1 cellular context compared by ENCODE assay signal in the genomic region with DNA sequence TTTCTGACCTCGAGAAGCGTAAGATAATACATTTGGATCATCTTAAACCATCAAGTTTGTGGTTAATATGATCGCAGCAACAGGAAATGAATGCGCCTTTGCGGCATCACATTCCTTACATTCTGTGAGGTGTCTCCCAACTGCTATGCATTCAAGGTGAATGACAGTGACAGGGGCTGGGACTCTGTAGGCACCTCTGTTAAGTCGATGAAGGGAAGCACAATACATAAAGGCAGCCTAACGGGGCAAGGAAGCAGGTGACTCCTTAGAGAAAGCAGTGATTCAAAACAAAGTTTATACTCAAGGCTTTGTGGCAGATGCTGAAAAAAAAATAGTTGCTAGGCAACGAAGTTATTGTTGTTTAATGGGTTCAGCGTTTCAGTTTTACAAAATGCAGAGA.
TF ChIP-seq lines count a peak whose summit lies in the region.

No MANE protein-coding gene starts in this region.

TF ChIP-seq in GM12878, 131 proteins besides CTCF, POLR2A, EP300 and RAD21:
- TF ChIP-seq, protein P1, sequence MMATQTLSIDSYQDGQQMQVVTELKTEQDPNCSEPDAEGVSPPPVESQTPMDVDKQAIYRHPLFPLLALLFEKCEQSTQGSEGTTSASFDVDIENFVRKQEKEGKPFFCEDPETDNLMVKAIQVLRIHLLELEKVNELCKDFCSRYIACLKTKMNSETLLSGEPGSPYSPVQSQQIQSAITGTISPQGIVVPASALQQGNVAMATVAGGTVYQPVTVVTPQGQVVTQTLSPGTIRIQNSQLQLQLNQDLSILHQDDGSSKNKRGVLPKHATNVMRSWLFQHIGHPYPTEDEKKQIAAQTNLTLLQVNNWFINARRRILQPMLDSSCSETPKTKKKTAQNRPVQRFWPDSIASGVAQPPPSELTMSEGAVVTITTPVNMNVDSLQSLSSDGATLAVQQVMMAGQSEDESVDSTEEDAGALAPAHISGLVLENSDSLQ (IDR thresholded peaks at IDR 0.05): no peak
- TF ChIP-seq CREB1 (IDR thresholded peaks at IDR 0.05; ENCODE audit: low read depth) (no peak), ZNF384 (IDR thresholded peaks at IDR 0.05; ENCODE audit: borderline replicate concordance, low read depth, low read length) (no peak), MTA2 (IDR thresholded peaks at IDR 0.05; ENCODE audit: low read depth) (no peak), ZNF217 (IDR thresholded peaks at IDR 0.05) (no peak), CEBPB (IDR thresholded peaks at IDR 0.05; ENCODE audit: borderline replicate concordance in 1 of 2, low read depth in 2 of 2, low read length in 2 of 2) (no peak), MYC (IDR thresholded peaks at IDR 0.05; ENCODE audit: insufficient read depth, insufficient read length, insufficient replicate concordance, low read length, severe bottlenecking) (no peak), BMI1 (IDR thresholded peaks at IDR 0.05; ENCODE audit: borderline replicate concordance) (no peak), EGR1 (IDR thresholded peaks at IDR 0.05; ENCODE audit: borderline replicate concordance in 1 of 2, low read depth in 2 of 2, low read length in 2 of 2) (no peak), TCF12 (IDR thresholded peaks at IDR 0.05; ENCODE audit: low read depth, low read length) (no peak), MEF2A (IDR thresholded peaks at IDR 0.05; ENCODE audit: insufficient read depth, low read depth, low read length) (no peak)
- TF ChIP-seq, protein P2, sequence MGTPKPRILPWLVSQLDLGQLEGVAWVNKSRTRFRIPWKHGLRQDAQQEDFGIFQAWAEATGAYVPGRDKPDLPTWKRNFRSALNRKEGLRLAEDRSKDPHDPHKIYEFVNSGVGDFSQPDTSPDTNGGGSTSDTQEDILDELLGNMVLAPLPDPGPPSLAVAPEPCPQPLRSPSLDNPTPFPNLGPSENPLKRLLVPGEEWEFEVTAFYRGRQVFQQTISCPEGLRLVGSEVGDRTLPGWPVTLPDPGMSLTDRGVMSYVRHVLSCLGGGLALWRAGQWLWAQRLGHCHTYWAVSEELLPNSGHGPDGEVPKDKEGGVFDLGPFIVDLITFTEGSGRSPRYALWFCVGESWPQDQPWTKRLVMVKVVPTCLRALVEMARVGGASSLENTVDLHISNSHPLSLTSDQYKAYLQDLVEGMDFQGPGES (IDR thresholded peaks at IDR 0.05): no peak
- TF ChIP-seq, protein P3, sequence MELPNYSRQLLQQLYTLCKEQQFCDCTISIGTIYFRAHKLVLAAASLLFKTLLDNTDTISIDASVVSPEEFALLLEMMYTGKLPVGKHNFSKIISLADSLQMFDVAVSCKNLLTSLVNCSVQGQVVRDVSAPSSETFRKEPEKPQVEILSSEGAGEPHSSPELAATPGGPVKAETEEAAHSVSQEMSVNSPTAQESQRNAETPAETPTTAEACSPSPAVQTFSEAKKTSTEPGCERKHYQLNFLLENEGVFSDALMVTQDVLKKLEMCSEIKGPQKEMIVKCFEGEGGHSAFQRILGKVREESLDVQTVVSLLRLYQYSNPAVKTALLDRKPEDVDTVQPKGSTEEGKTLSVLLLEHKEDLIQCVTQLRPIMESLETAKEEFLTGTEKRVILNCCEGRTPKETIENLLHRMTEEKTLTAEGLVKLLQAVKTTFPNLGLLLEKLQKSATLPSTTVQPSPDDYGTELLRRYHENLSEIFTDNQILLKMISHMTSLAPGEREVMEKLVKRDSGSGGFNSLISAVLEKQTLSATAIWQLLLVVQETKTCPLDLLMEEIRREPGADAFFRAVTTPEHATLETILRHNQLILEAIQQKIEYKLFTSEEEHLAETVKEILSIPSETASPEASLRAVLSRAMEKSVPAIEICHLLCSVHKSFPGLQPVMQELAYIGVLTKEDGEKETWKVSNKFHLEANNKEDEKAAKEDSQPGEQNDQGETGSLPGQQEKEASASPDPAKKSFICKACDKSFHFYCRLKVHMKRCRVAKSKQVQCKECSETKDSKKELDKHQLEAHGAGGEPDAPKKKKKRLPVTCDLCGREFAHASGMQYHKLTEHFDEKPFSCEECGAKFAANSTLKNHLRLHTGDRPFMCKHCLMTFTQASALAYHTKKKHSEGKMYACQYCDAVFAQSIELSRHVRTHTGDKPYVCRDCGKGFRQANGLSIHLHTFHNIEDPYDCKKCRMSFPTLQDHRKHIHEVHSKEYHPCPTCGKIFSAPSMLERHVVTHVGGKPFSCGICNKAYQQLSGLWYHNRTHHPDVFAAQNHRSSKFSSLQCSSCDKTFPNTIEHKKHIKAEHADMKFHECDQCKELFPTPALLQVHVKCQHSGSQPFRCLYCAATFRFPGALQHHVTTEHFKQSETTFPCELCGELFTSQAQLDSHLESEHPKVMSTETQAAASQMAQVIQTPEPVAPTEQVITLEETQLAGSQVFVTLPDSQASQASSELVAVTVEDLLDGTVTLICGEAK (IDR thresholded peaks at IDR 0.05; ENCODE audit: borderline replicate concordance): no peak
- TF ChIP-seq, protein P4, sequence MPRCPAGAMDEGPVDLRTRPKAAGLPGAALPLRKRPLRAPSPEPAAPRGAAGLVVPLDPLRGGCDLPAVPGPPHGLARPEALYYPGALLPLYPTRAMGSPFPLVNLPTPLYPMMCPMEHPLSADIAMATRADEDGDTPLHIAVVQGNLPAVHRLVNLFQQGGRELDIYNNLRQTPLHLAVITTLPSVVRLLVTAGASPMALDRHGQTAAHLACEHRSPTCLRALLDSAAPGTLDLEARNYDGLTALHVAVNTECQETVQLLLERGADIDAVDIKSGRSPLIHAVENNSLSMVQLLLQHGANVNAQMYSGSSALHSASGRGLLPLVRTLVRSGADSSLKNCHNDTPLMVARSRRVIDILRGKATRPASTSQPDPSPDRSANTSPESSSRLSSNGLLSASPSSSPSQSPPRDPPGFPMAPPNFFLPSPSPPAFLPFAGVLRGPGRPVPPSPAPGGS (IDR thresholded peaks at IDR 0.05; ENCODE audit: borderline replicate concordance, insufficient read depth, low read depth, low read length, poor library complexity, severe bottlenecking): no peak
